ENCODE assay signal across 8 cellular contexts in the genomic region with DNA sequence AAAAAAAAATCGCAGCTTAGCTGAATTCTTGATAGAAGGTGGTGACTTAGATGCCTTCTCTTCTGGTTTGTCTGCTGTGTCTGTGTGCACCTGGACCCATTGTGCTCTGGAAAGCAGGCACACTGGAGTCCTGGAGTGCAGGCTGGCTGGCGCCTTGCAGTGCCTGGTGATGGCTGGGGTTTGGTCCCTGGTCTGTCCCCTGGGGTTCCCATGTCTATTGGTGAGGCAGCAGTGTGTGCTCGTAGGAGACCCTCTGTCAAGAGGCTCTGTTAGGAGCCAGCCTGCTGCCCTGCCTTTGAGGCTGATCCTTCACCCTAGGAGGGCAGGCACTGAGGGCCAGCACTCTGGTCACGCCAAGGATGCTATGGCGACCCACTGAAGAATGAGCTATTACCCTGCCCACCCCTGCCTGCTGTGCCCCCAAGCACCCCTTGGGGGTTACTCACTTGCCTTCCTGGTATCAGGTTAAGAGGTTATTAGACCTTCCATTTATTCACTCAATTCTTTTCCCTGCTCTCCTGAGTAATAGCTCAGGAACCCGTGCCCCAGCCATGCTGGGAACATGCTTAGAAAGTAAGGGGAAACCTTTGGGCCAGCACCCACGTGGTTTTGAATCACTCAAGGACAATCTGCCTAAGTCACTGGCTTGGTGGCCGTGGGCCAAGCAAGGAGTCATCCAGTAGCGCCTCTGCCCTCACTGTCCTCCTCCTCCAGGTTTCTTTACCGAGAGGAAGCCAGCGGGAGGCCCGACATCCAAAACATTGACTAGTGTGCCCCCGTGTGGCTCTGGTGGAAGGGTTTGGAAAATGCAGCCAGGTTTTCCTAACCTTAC.
DNase-seq lines count a peak whose midpoint lies in the region; ATAC-seq, FAIRE-seq and TF ChIP-seq lines count a peak whose summit lies in the region.

No MANE protein-coding gene starts in this region.

- peak; percentile 38 for TF ChIP-seq CTCF in CD4-positive, alpha-beta T cell (IDR thresholded peaks at IDR 0.05)
- TF ChIP-seq CTCF in GM12878 (IDR thresholded peaks at IDR 0.05 in 2 of 3, conservative IDR thresholded peaks at IDR 0.05 in 1 of 3; ENCODE audit: control insufficient read depth in 2 of 3, extremely low read depth in 1 of 3, insufficient read depth in 1 of 3, low read depth in 3 of 3, low read length in 3 of 3): peak; percentile 67 to 91 (median 70)
- TF ChIP-seq CTCF in sigmoid colon (IDR thresholded peaks at IDR 0.05): peak; percentile 67 to 83 (median 75)

- no peaks in the 10 kb centered on the region for H3K79me2 ChIP-seq in GM12878 (ENCODE audit: control insufficient read depth, insufficient read depth, low read length)

- no peaks in the 10 kb centered on the region for H3K36me3 Mint-ChIP-seq in CD4-positive, alpha-beta T cell (ENCODE audit: low read depth)

- H2AFZ ChIP-seq in GM12878 (ENCODE audit: control insufficient read depth, low read depth, low read length): peak overlapping the region; percentile 38; the same call in 1 of the 2 replicates

- peak; percentile 46 for ATAC-seq in CD4-positive, alpha-beta T cell (ENCODE audit: poor library complexity)
- ATAC-seq in GM21825 (IDR thresholded peaks at IDR 0.05; ENCODE audit: unreplicated experiment): peak; percentile 76
- peak; percentile 94 for ATAC-seq in GM12878
- ATAC-seq in GM21717 (IDR thresholded peaks at IDR 0.05; ENCODE audit: unreplicated experiment): no peak

- SMC1A ChIA-PET in GM12878 (lab: Charles Lee; ENCODE audit: uncharacterized antibody, unreplicated experiment): interaction anchor here (0.6 to 6.0 kb wide), 44 partner anchors 10 to 982 kb away, joined by 3 to 68 read pairs (median 6); no protein-coding TSS in a partner anchor

- no TSS peak for BruUV-seq in GM12878 (replicated peaks; lab: Mats Ljungman, UMichigan)

- H3K4me3 ChIP-seq in GM12878: no peak overlapping the region
- no peak overlapping the region for H3K4me3 ChIP-seq in sigmoid colon

- no peaks in the 10 kb centered on the region for H3K27me3 Mint-ChIP-seq in CD4-positive, alpha-beta T cell

- in situ Hi-C loops in GM12878 (cut with MboI): loop anchor here (5.0 to 25.0 kb wide), 2 partner anchors 289 to 949 kb away; no protein-coding TSS in a partner anchor

- H3K9me3 Mint-ChIP-seq in CD4-positive, alpha-beta T cell: no peaks in the 10 kb centered on the region

- TF ChIP-seq EP300 in GM12878 (IDR thresholded peaks at IDR 0.05; ENCODE audit: borderline replicate concordance in 1 of 2, control insufficient read depth in 1 of 2, low read depth in 2 of 2, low read length in 2 of 2) (no peak), sigmoid colon (IDR thresholded peaks at IDR 0.05) (peak in 2 of 4 donors; percentile 45 to 89)

- H3K9ac ChIP-seq in GM12878 (ENCODE audit: control insufficient read depth, insufficient read depth, low read length): no peak overlapping the region

- no peak overlapping the region for H3K27ac Mint-ChIP-seq in CD4-positive, alpha-beta T cell

- peaks cover 7% of the 10 kb centered on the region for H3K4me1 ChIP-seq in GM12878 (ENCODE audit: control insufficient read depth, insufficient read depth, low read length)
- H3K4me1 ChIP-seq in sigmoid colon: peaks cover 0 to 52% (median 34%) of the 10 kb centered on the region in 4 donors

- no peaks in the 10 kb centered on the region for H3K36me3 ChIP-seq in GM12878 (ENCODE audit: control insufficient read depth in 2 of 2, insufficient read depth in 2 of 2, low read length in 1 of 2)
- no peaks in the 10 kb centered on the region for H3K36me3 ChIP-seq in sigmoid colon

- no peak overlapping the region for H3K4me3 Mint-ChIP-seq in CD4-positive, alpha-beta T cell

- TF ChIP-seq POLR2A in GM12878 (IDR thresholded peaks at IDR 0.05; ENCODE audit: low read depth, low read length): no peak
- TF ChIP-seq POLR2A in sigmoid colon (IDR thresholded peaks at IDR 0.05): no peak

- RAD21 ChIA-PET in GM12878 (lab: Charles Lee; ENCODE audit: unreplicated experiment): interaction anchor here (0.7 to 4.1 kb wide), 35 partner anchors 8 to 351 kb away, joined by 3 to 39 read pairs (median 6); no protein-coding TSS in a partner anchor

- no peaks in the 10 kb centered on the region for H3K4me1 Mint-ChIP-seq in CD4-positive, alpha-beta T cell (ENCODE audit: low read depth)

- peak; percentile 95 for TF ChIP-seq RAD21 in GM12878 (IDR thresholded peaks at IDR 0.05; ENCODE audit: insufficient read depth, low read depth, low read length)

- no peaks in the 10 kb centered on the region for H3K27me3 ChIP-seq in CD4-positive, alpha-beta T cell (ENCODE audit: control insufficient read depth, insufficient read depth, low read length)
- no peaks in the 10 kb centered on the region for H3K27me3 ChIP-seq in GM12878 (replicated peaks in 1 of 2; ENCODE audit: control insufficient read depth in 2 of 2, insufficient read depth in 2 of 2, low read length in 1 of 2)
- no peaks in the 10 kb centered on the region for H3K27me3 ChIP-seq in sigmoid colon

- H3K4me2 ChIP-seq in GM12878 (ENCODE audit: control insufficient read depth, insufficient read depth): no peak overlapping the region

- POLR2A ChIA-PET in CD4-positive, alpha-beta T cell (lab: Charles Lee): no interaction called here
- POLR2A ChIA-PET in GM12878 (lab: Charles Lee): interaction anchor here (1.0 to 1.4 kb wide), 5 partner anchors 17 to 290 kb away, joined by 3 to 7 read pairs (median 4); no protein-coding TSS in a partner anchor

- CTCF ChIA-PET in CD4-positive, alpha-beta T cell (lab: Charles Lee): no interaction called here
- CTCF ChIA-PET in GM12878 (lab: Yijun Ruan, JAX): interaction anchor here (0.5 to 5.5 kb wide), 48 partner anchors 8 to 1219 kb away, joined by 3 to 66 read pairs (median 5); a partner anchor contains a TSS

- FAIRE-seq in GM12878 (lab: Jason Lieb, UNC): peak; percentile 54

- intact Hi-C loops in CD4-positive, alpha-beta T cell (cut with DNase I, micrococcal nuclease): loop anchor here (2.0 to 5.0 kb wide), 3 partner anchors 157 to 293 kb away; no protein-coding TSS in a partner anchor
- intact Hi-C loops in GM12878 (cut with micrococcal nuclease; ENCODE audit: unreplicated experiment): loop anchor here (1.0 to 2.0 kb wide), 5 partner anchors 47 to 292 kb away; no protein-coding TSS in a partner anchor
- intact Hi-C loops in sigmoid colon (cut with DNase I): loop anchor here (1.0 to 5.0 kb wide), 5 partner anchors 51 to 293 kb away; no protein-coding TSS in a partner anchor

- no peak overlapping the region for H3K27ac ChIP-seq in CD4-positive, alpha-beta T cell (ENCODE audit: low read depth, low read length)
- H3K27ac ChIP-seq in GM12878 (ENCODE audit: control insufficient read depth, insufficient read depth) (peak overlapping the region; percentile 48), sigmoid colon (peak overlapping the region; percentile 59 to 90 (median 81))

- DNase-seq in CD4-positive, alpha-beta T cell: peak; percentile 2 to 40 (median 18)
- DNase-seq in NCI-H1417 treated with DMSO at 0.1 percent for 48 hours (lab: John Stamatoyannopoulos, UW) (peak; percentile 33), SKM-1 treated with dmso at 0.1 percent for 144 hours (lab: John Stamatoyannopoulos, UW; ENCODE audit: unreplicated experiment) (peak; percentile 78), GM12878 (ENCODE audit: low read depth, low spot score) (no peak), hypothalamus (lab: John Stamatoyannopoulos, UW) (peak in 50 of 51 donors; percentile 16 to 90 (median 66)), sigmoid colon (peak; percentile 98)

- H3K9me3 ChIP-seq in CD4-positive, alpha-beta T cell (ENCODE audit: control insufficient read depth, low read length): no peaks in the 10 kb centered on the region
- H3K9me3 ChIP-seq in GM12878 (replicated peaks; ENCODE audit: control insufficient read depth, insufficient read depth, low read length) (no peaks in the 10 kb centered on the region), sigmoid colon (no peaks in the 10 kb centered on the region)

- no peaks in the 10 kb centered on the region for H4K20me1 ChIP-seq in GM12878 (ENCODE audit: control insufficient read depth, insufficient read depth)

- WGBS in GM12878 (ENCODE audit: insufficient coverage, insufficient replicate concordance, low lambda C conversion rate, missing lambda C conversion rate): 36% methylated on average over 13 of the region's 13 CpGs
- 38 to 40% methylated on average over 13 of the region's 13 CpGs for WGBS in sigmoid colon, 2 donors

TF ChIP-seq in GM12878, 131 proteins besides CTCF, POLR2A, EP300 and RAD21 (continues in another document):
- TF ChIP-seq PML (IDR thresholded peaks at IDR 0.05; ENCODE audit: low read length): no peak
- TF ChIP-seq STAT3 (IDR thresholded peaks at IDR 0.05; ENCODE audit: low read depth, low read length): no peak
- no peak for TF ChIP-seq ZBED1 (IDR thresholded peaks at IDR 0.05; ENCODE audit: borderline replicate concordance)
- peak; percentile 38 to 57; a peak in 3 of 4 replicates for TF ChIP-seq IKZF2 (IDR thresholded peaks at IDR 0.05)
- no peak for TF ChIP-seq HDAC2 (IDR thresholded peaks at IDR 0.05)
- no peak for TF ChIP-seq FOS (IDR thresholded peaks at IDR 0.05; ENCODE audit: borderline replicate concordance, extremely low read depth, insufficient read length)
- TF ChIP-seq CREM (IDR thresholded peaks at IDR 0.05; ENCODE audit: low read depth): no peak
- TF ChIP-seq ZNF217 (IDR thresholded peaks at IDR 0.05): no peak
- TF ChIP-seq RUNX3 (IDR thresholded peaks at IDR 0.05; ENCODE audit: low read length): peak; percentile 28; the same call in 1 of the 2 replicates
- no peak for TF ChIP-seq RFX5 (IDR thresholded peaks at IDR 0.05; ENCODE audit: low read depth, low read length)
- no peak for TF ChIP-seq SIN3A (IDR thresholded peaks at IDR 0.05; ENCODE audit: low read depth, low read length)
- no peak for TF ChIP-seq SREBF2 (IDR thresholded peaks at IDR 0.05; ENCODE audit: low read length)
- no peak for TF ChIP-seq NRF1 (conservative IDR thresholded peaks at IDR 0.05; ENCODE audit: low read depth, low read length)
- TF ChIP-seq EED (IDR thresholded peaks at IDR 0.05; ENCODE audit: low read depth): peak; percentile 74; the same call in 1 of the 2 replicates
- TF ChIP-seq YY1 (IDR thresholded peaks at IDR 0.05; ENCODE audit: low read depth, low read length): 0 out of 2 replicates have a peak, but pooled peaks have one; percentile 69
- TF ChIP-seq SIX5 (IDR thresholded peaks at IDR 0.05; ENCODE audit: low read depth, low read length, severe bottlenecking): no peak
- TF ChIP-seq RAD51 (IDR thresholded peaks at IDR 0.05): peak; percentile 23; the same call in 1 of the 2 replicates
